In genomic region chr17:42112552-42113176, GRCh38 we compare ENCODE assay signal across 8 cellular contexts. TPM values are rescaled to one million over a fixed set of nuclear protein-coding genes. Genes with fewer than 3 reads are reported as not detected.
DNase-seq lines count a peak whose midpoint lies in the region; ATAC-seq and TF ChIP-seq lines count a peak whose summit lies in the region.

Gene DHX58 (minus strand): TSS chr17:42112714. CDS start chr17:42111892, 822 bp downstream.

- H3K9me3 ChIP-seq in endocrine pancreas (ENCODE audit: control insufficient read depth, low read length): no peaks in the 10 kb centered on the region
- no peaks in the 10 kb centered on the region for H3K9me3 ChIP-seq in muscle layer of duodenum (ENCODE audit: control insufficient read depth in 1 of 2, low read length in 2 of 2)

- H3K27me3 Mint-ChIP-seq in activated CD8-positive, alpha-beta T cell treated with anti-CD3 and anti-CD28 coated beads, Interleukin-2, amount 10 ng/mL, durations not matched to agents 7 days and 5 days (ENCODE audit: low read depth): no peaks in the 10 kb centered on the region

- H3K9ac ChIP-seq in endocrine pancreas (ENCODE audit: control insufficient read depth, insufficient read depth, low read length): peak within 1 kb of the TSS; percentile 49

- peak within 1 kb of the TSS; percentile 98 for H3K27ac Mint-ChIP-seq in activated CD8-positive, alpha-beta T cell treated with anti-CD3 and anti-CD28 coated beads, Interleukin-2, amount 10 ng/mL, durations not matched to agents 7 days and 5 days

- H3K4me1 ChIP-seq in endocrine pancreas (ENCODE audit: control insufficient read depth, insufficient read depth, low read length) (no peaks in the 10 kb centered on the region), muscle layer of duodenum (ENCODE audit: control insufficient read depth in 1 of 2, insufficient read depth in 2 of 2, low read length in 2 of 2) (peaks cover 8 to 18% of the 10 kb centered on the region in 2 donors)

- H3K36me3 Mint-ChIP-seq in activated CD8-positive, alpha-beta T cell treated with anti-CD3 and anti-CD28 coated beads, Interleukin-2, amount 10 ng/mL, durations not matched to agents 7 days and 5 days (ENCODE audit: low read depth): peaks cover 62% of the 10 kb centered on the region

- peak within 1 kb of the TSS; percentile 96 for H3K27ac ChIP-seq in muscle layer of duodenum (ENCODE audit: low read length)

- CTCF ChIA-PET in activated CD8-positive, alpha-beta T cell treated with anti-CD3 and anti-CD28 coated beads, Interleukin-2, amount 10 ng/mL, durations not matched to agents 7 days and 5 days (lab: Charles Lee): interaction anchor here (0.7 to 16.9 kb wide), 13 partner anchors 11 to 149 kb away, joined by 3 to 168 read pairs (median 9); partner anchors contain the start of genes DNAJC7, KCNH4 and NKIRAS2

- POLR2A ChIA-PET in activated CD8-positive, alpha-beta T cell treated with anti-CD3 and anti-CD28 coated beads, Interleukin-2, amount 10 ng/mL, durations not matched to agents 7 days and 5 days (lab: Charles Lee): interaction anchor here (0.5 to 6.1 kb wide), 32 partner anchors 9 to 464 kb away, joined by 3 to 96 read pairs (median 4); partner anchors contain the start of genes ACLY, CNP, DNAJC7 and GHDC

- peak; percentile 65 for ATAC-seq in HG02852 (IDR thresholded peaks at IDR 0.05; ENCODE audit: unreplicated experiment)
- peak; percentile 89 for ATAC-seq in activated CD8-positive, alpha-beta T cell treated with anti-CD3 and anti-CD28 coated beads, Interleukin-2, amount 10 ng/mL, durations not matched to agents 7 days and 5 days

- peaks cover 68% of the 10 kb centered on the region for H3K4me1 Mint-ChIP-seq in activated CD8-positive, alpha-beta T cell treated with anti-CD3 and anti-CD28 coated beads, Interleukin-2, amount 10 ng/mL, durations not matched to agents 7 days and 5 days (ENCODE audit: low read depth)

- no peak within 1 kb of the TSS for H3K4me3 ChIP-seq in endocrine pancreas (ENCODE audit: control insufficient read depth, insufficient read depth, low read length)
- peak within 1 kb of the TSS; percentile 67 to 83 for H3K4me3 ChIP-seq in muscle layer of duodenum (ENCODE audit: low read depth in 1 of 2, low read length in 2 of 2)

- H3K27me3 ChIP-seq in endocrine pancreas (ENCODE audit: control insufficient read depth, insufficient read depth, low read length) (no peaks in the 10 kb centered on the region), muscle layer of duodenum (ENCODE audit: low read depth, low read length) (no peaks in the 10 kb centered on the region)

- H3K4me3 Mint-ChIP-seq in activated CD8-positive, alpha-beta T cell treated with anti-CD3 and anti-CD28 coated beads, Interleukin-2, amount 10 ng/mL, durations not matched to agents 7 days and 5 days: peak within 1 kb of the TSS; percentile 90

- H3K36me3 ChIP-seq in endocrine pancreas (ENCODE audit: control insufficient read depth, insufficient read depth, low read length) (no peaks in the 10 kb centered on the region), muscle layer of duodenum (ENCODE audit: control insufficient read depth in 1 of 2, insufficient read depth in 2 of 2, low read length in 2 of 2) (peaks cover 0 to 16% of the 10 kb centered on the region in 2 donors)

- DNase-seq in NCI-H2227 treated with DMSO at 0.1 percent for 48 hours (lab: John Stamatoyannopoulos, UW) (peak; percentile 87), SK-N-DZ (ENCODE audit: low spot score) (no peak)
- DNase-seq in activated CD8-positive, alpha-beta T cell treated with anti-CD3 and anti-CD28 coated beads, Interleukin-2, amount 10 ng/mL, durations not matched to agents 7 days and 5 days: peak; percentile 92
- DNase-seq in stimulated activated naive CD4-positive, alpha-beta T cell treated with Interleukin-2 at 50 U/mL for 16 hours (lab: John Stamatoyannopoulos, UW): peak; percentile 71

- TF ChIP-seq POLR2A in GM15510 (IDR thresholded peaks at IDR 0.05; ENCODE audit: borderline replicate concordance, extremely low read depth, insufficient read length): peak; percentile 94

- no peaks in the 10 kb centered on the region for H3K9me3 Mint-ChIP-seq in activated CD8-positive, alpha-beta T cell treated with anti-CD3 and anti-CD28 coated beads, Interleukin-2, amount 10 ng/mL, durations not matched to agents 7 days and 5 days (ENCODE audit: insufficient read depth)

RNA-seq across cellular contexts. Expression of gene DHX58, which starts in this region (rescaled TPM):
- 10 to 100 TPM; 71.9 to 72.9 TPM for total RNA-seq in activated CD8-positive, alpha-beta T cell treated with anti-CD3 and anti-CD28 coated beads, Interleukin-2, amount 10 ng/mL, durations not matched to agents 7 days and 5 days
- polyA plus RNA-seq in SK-N-DZ (2014; cell fraction: cytosol; rRNA removed): 0.05 and 0.59 TPM in 2 replicates
- 1.5 and 5.5 TPM in 2 replicates for polyA plus RNA-seq in SK-N-DZ (2014; cell fraction: nucleus; rRNA removed)
